ENCODE assay signal across 1 cellular context in genomic region chr14:103121846-103122577, GRCh38.
TF ChIP-seq lines count a peak whose summit lies in the region.

No MANE protein-coding gene starts in this region.

TF ChIP-seq in GM12878, 131 proteins besides CTCF, POLR2A, EP300 and RAD21 (continued from another document):
- no peak for TF ChIP-seq ZNF687 (IDR thresholded peaks at IDR 0.05)
- TF ChIP-seq IKZF2 (IDR thresholded peaks at IDR 0.05): peak; percentile 90 to 92
- TF ChIP-seq, protein P1, sequence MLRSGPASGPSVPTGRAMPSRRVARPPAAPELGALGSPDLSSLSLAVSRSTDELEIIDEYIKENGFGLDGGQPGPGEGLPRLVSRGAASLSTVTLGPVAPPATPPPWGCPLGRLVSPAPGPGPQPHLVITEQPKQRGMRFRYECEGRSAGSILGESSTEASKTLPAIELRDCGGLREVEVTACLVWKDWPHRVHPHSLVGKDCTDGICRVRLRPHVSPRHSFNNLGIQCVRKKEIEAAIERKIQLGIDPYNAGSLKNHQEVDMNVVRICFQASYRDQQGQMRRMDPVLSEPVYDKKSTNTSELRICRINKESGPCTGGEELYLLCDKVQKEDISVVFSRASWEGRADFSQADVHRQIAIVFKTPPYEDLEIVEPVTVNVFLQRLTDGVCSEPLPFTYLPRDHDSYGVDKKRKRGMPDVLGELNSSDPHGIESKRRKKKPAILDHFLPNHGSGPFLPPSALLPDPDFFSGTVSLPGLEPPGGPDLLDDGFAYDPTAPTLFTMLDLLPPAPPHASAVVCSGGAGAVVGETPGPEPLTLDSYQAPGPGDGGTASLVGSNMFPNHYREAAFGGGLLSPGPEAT (IDR thresholded peaks at IDR 0.05; ENCODE audit: low read depth): peak; percentile 88
- no peak for TF ChIP-seq MYC (IDR thresholded peaks at IDR 0.05; ENCODE audit: insufficient read depth, insufficient read length, insufficient replicate concordance, low read length, severe bottlenecking)
- TF ChIP-seq MYB (IDR thresholded peaks at IDR 0.05; ENCODE audit: borderline replicate concordance, low read depth, low read length): no peak
- TF ChIP-seq WRNIP1 (IDR thresholded peaks at IDR 0.05; ENCODE audit: borderline replicate concordance, low read depth, low read length): no peak
- no peak for TF ChIP-seq RBBP5 (conservative IDR thresholded peaks at IDR 0.05)
- TF ChIP-seq KAT2A (conservative IDR thresholded peaks at IDR 0.05; ENCODE audit: control insufficient read depth, low read depth, low read length): no peak
- TF ChIP-seq SREBF1 (IDR thresholded peaks at IDR 0.05; ENCODE audit: low read length): no peak
- TF ChIP-seq ATF7 (IDR thresholded peaks at IDR 0.05; ENCODE audit: low read depth): no peak
- TF ChIP-seq NRF1 (conservative IDR thresholded peaks at IDR 0.05; ENCODE audit: low read depth, low read length): no peak
